8 cellular contexts compared by ENCODE assay signal in the genomic region with DNA sequence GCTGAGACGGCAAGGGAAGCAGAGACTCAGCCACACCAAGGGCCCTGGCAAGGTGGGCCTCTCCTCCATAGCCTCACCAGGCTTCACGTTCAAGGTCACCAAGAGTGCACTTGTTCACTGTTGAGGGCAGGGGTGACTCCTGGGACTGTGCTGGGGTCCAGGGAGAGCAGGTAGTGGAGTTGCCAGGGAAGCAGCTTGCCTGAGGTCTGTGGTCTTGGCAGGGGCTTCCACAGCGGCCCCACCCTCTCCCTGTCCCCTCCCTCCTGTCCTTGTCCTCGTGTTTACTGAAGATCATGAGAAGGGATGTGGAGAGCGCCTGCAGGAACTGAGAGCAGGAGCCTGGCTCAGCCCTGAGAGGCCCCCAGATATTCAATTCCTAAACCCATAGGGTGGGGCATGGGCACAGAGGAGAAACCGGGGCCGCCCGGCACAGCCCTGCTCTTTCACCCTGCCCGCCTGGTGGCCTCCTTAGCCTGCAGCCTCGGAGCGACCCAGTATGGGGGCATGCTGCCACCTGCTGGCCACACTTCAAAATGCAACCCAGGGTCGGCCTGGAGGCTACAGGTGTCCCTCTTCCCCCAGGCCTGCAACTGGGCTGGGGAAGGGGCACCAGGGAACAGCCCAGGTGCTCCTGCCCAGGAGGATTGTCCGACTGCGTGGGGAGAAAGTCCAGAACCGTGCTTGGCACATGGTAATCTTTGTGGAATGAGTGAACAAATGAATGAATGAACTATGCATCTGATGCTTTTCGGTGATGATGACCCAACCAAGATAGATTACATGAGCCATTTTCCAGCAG. TPM values are rescaled to one million over a fixed set of nuclear protein-coding genes. Genes with fewer than 3 reads are reported as not detected.
DNase-seq lines count a peak whose midpoint lies in the region; ATAC-seq and TF ChIP-seq lines count a peak whose summit lies in the region.
"Not testable (repeated sequence)": the region's sequence is repeated elsewhere in the genome, so short reads cannot be mapped to it uniquely, and the experiment has no call there.

No MANE protein-coding gene starts in this region.

- not testable (repeated sequence) for H3F3A ChIP-seq in MM.1S (ENCODE audit: insufficient read depth, low read length)

- H3K4me1 Mint-ChIP-seq in activated T-helper 2 cell treated with anti-CD3 and anti-CD28 coated beads, Interferon-gamma antibody, Interleukin-2, Interleukin-4, amounts not matched to agents 10 μg/mL and 5 μg/mL and 100 μg/mL, durations not matched to agents 14 hours and 24 hours and 36 hours (ENCODE audit: low read depth), result not testable (repeated sequence)
- H3K4me1 Mint-ChIP-seq in stimulated activated naive CD8-positive, alpha-beta T cell treated with anti-CD3 and anti-CD28 coated beads, Interleukin-15, amount 100 ng/mL, for 72 hours, result peaks cover 20% of the 10 kb centered on the region

- intact Hi-C loops in activated T-helper 2 cell treated with anti-CD3 and anti-CD28 coated beads, Interferon-gamma antibody, Interleukin-2, Interleukin-4, amounts not matched to agents 10 μg/mL and 5 μg/mL and 100 μg/mL, durations not matched to agents 14 hours and 24 hours and 36 hours (cut with micrococcal nuclease), result loop anchor here (2.0 to 5.0 kb wide), 2 partner anchors 82 to 534 kb away; partner anchors contain the start of gene PRSS56

- H3K27ac Mint-ChIP-seq in activated T-helper 2 cell treated with anti-CD3 and anti-CD28 coated beads, Interferon-gamma antibody, Interleukin-2, Interleukin-4, amounts not matched to agents 10 μg/mL and 5 μg/mL and 100 μg/mL, durations not matched to agents 14 hours and 24 hours and 36 hours; stimulated activated naive CD8-positive, alpha-beta T cell treated with anti-CD3 and anti-CD28 coated beads, Interleukin-15, amount 100 ng/mL, for 72 hours: not testable (repeated sequence)

- H3K4me3 ChIP-seq in MM.1S (ENCODE audit: low read length); SJCRH30: not testable (repeated sequence)

- not testable (repeated sequence) for H3K36me3 Mint-ChIP-seq in activated T-helper 2 cell treated with anti-CD3 and anti-CD28 coated beads, Interferon-gamma antibody, Interleukin-2, Interleukin-4, amounts not matched to agents 10 μg/mL and 5 μg/mL and 100 μg/mL, durations not matched to agents 14 hours and 24 hours and 36 hours (ENCODE audit: low read depth)

- H3K4me1 ChIP-seq in MM.1S (ENCODE audit: low read length); SJCRH30: not testable (repeated sequence)

- not testable (repeated sequence) for H3K36me3 ChIP-seq in MM.1S (replicated peaks; ENCODE audit: insufficient read depth, low read length); SJCRH30

- not testable (repeated sequence) for H3K27ac ChIP-seq in MM.1S (ENCODE audit: low read length); SJCRH30

- not testable (repeated sequence) for H3K9me3 Mint-ChIP-seq in activated T-helper 2 cell treated with anti-CD3 and anti-CD28 coated beads, Interferon-gamma antibody, Interleukin-2, Interleukin-4, amounts not matched to agents 10 μg/mL and 5 μg/mL and 100 μg/mL, durations not matched to agents 14 hours and 24 hours and 36 hours; stimulated activated naive CD8-positive, alpha-beta T cell treated with anti-CD3 and anti-CD28 coated beads, Interleukin-15, amount 100 ng/mL, for 72 hours

- H2AFZ ChIP-seq in MM.1S (ENCODE audit: low read length), result 0 out of 2 replicates have a peak overlapping the region, but pooled peaks have one; percentile 42

- H4K20me1 ChIP-seq in MM.1S (ENCODE audit: insufficient read depth, low read length), result not testable (repeated sequence)

- DNase-seq in EH (ENCODE audit: low read depth) (peak; percentile 69), GOT3 (lab: John Stamatoyannopoulos, UW) (peak; percentile 39), MM.1S (peak; percentile 81), SJCRH30 (peak; percentile 80 to 89), fibroblast of the conjunctiva (ENCODE audit: low read depth) (peak; percentile 39), non-pigmented ciliary epithelial cell (ENCODE audit: low read depth) (peak; percentile 18)
- peak; percentile 80 for DNase-seq in activated T-helper 2 cell treated with anti-CD3 and anti-CD28 coated beads, Interferon-gamma antibody, Interleukin-2, Interleukin-4, amounts not matched to agents 10 μg/mL and 5 μg/mL and 100 μg/mL, durations not matched to agents 14 hours and 24 hours and 36 hours (ENCODE audit: low spot score)
- DNase-seq in stimulated activated naive CD8-positive, alpha-beta T cell treated with anti-CD3 and anti-CD28 coated beads, Interleukin-15, amount 100 ng/mL, for 72 hours, result peak; percentile 88 to 90

- H3K9me3 ChIP-seq in MM.1S (replicated peaks; ENCODE audit: insufficient read depth, low read length); SJCRH30 (replicated peaks): not testable (repeated sequence)

- peak overlapping the region; percentile 21; the same call in 1 of the 2 replicates for H3K4me2 ChIP-seq in MM.1S (ENCODE audit: low read depth, low read length)

- not testable (repeated sequence) for H3K4me3 Mint-ChIP-seq in activated T-helper 2 cell treated with anti-CD3 and anti-CD28 coated beads, Interferon-gamma antibody, Interleukin-2, Interleukin-4, amounts not matched to agents 10 μg/mL and 5 μg/mL and 100 μg/mL, durations not matched to agents 14 hours and 24 hours and 36 hours (ENCODE audit: low read depth); stimulated activated naive CD8-positive, alpha-beta T cell treated with anti-CD3 and anti-CD28 coated beads, Interleukin-15, amount 100 ng/mL, for 72 hours

- peak; percentile 83 for ATAC-seq in stimulated activated naive CD8-positive, alpha-beta T cell treated with anti-CD3 and anti-CD28 coated beads, Interleukin-15, amount 100 ng/mL, for 72 hours

- TF ChIP-seq CTCF in MM.1S (IDR thresholded peaks at IDR 0.05; ENCODE audit: low read length), result peak; percentile 69

- not testable (repeated sequence) for H3K9me2 ChIP-seq in MM.1S (replicated peaks; ENCODE audit: insufficient read depth, low read length)

- H3K27me3 ChIP-seq in MM.1S (replicated peaks; ENCODE audit: insufficient read depth, low read length), result not testable (repeated sequence)
- H3K27me3 ChIP-seq in SJCRH30, result peaks cover 19% of the 10 kb centered on the region

- H3K27me3 Mint-ChIP-seq in activated T-helper 2 cell treated with anti-CD3 and anti-CD28 coated beads, Interferon-gamma antibody, Interleukin-2, Interleukin-4, amounts not matched to agents 10 μg/mL and 5 μg/mL and 100 μg/mL, durations not matched to agents 14 hours and 24 hours and 36 hours (ENCODE audit: low read depth); stimulated activated naive CD8-positive, alpha-beta T cell treated with anti-CD3 and anti-CD28 coated beads, Interleukin-15, amount 100 ng/mL, for 72 hours: not testable (repeated sequence)

- H3K79me2 ChIP-seq in MM.1S (ENCODE audit: low read length), result not testable (repeated sequence)

- not testable (repeated sequence) for H3K9ac ChIP-seq in MM.1S (ENCODE audit: low read length)

RNA-seq across cellular contexts. Expression of gene ALPI, which starts 15.5 kb away (rescaled TPM):
- not detected in 2 replicates for total RNA-seq in SJCRH30 (2014; rRNA removed; shearing (Covaris generic))
- total RNA-seq in activated T-helper 2 cell treated with anti-CD3 and anti-CD28 coated beads, Interferon-gamma antibody, Interleukin-2, Interleukin-4, amounts not matched to agents 10 μg/mL and 5 μg/mL and 100 μg/mL, durations not matched to agents 14 hours and 24 hours and 36 hours, result not detected in 2 replicates

RNA-seq across cellular contexts. Expression of gene ALPG, which starts 33.8 kb away (rescaled TPM):
- not detected in 2 replicates for total RNA-seq in SJCRH30 (2014; rRNA removed; shearing (Covaris generic))
- not detected in 2 replicates for total RNA-seq in activated T-helper 2 cell treated with anti-CD3 and anti-CD28 coated beads, Interferon-gamma antibody, Interleukin-2, Interleukin-4, amounts not matched to agents 10 μg/mL and 5 μg/mL and 100 μg/mL, durations not matched to agents 14 hours and 24 hours and 36 hours

RNA-seq across cellular contexts. Expression of gene ECEL1, which starts 47.2 kb away (rescaled TPM):
- total RNA-seq in SJCRH30 (2014; rRNA removed; shearing (Covaris generic)), result not detected in 2 replicates
- total RNA-seq in activated T-helper 2 cell treated with anti-CD3 and anti-CD28 coated beads, Interferon-gamma antibody, Interleukin-2, Interleukin-4, amounts not matched to agents 10 μg/mL and 5 μg/mL and 100 μg/mL, durations not matched to agents 14 hours and 24 hours and 36 hours, result 0.50 and 0.78 TPM in 2 replicates

Comparison
In these comparisons a context has a peak if more than half of its experiments do, and no peak if none do; other contexts are left out.
1. DNase-seq: peak in every context shown above with its lines; median percentile 89 in stimulated activated naive CD8-positive, alpha-beta T cell treated with anti-CD3 and anti-CD28 coated beads, Interleukin-15, amount 100 ng/mL, for 72 hours; 84 in SJCRH30; 81 in MM.1S; 80 in activated T-helper 2 cell treated with anti-CD3 and anti-CD28 coated beads, Interferon-gamma antibody, Interleukin-2, Interleukin-4, amounts not matched to agents 10 μg/mL and 5 μg/mL and 100 μg/mL, durations not matched to agents 14 hours and 24 hours and 36 hours; 69 in EH; 39 in GOT3; 39 in fibroblast of the conjunctiva; 18 in non-pigmented ciliary epithelial cell.